8 cellular contexts compared by ENCODE assay signal in the genomic region with DNA sequence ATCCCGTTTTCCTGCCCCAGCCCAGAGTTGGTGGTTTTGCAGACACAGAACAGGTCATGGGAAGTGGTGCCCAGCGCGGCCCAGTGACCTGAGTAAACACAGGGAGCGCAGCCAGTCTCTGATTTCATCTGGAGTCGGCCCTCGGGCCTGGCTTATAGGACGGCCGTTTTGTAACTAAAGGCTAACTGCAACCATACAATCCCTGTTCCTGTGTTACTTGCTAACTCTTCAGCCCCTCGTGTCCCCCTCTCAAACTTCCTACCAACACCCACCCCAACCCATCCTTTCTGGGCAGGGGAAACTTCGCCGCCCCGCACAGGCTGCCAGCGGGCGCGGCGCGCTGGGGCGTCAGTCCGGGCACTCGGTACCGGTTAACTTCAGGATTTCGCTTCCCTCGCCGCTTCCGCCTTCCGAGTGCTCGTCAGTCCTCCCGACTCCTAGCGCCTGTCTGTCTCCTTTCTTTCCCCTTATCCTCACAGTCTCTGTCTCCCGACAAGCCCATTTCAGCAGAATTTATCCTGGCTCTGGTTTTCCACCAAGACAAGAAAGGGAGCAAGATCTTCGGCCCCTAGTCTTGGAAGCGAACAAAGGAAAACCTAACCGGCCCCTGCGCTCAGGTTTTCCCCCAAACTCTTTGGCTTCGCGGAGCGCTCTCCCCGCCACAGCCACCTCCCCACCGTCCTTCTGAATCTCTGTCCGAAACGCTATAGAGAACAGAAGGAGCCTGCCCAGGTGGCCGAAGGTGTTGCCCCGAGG. TPM values are rescaled to one million over a fixed set of nuclear protein-coding genes. Genes with fewer than 3 reads are reported as not detected.
DNase-seq lines count a peak whose midpoint lies in the region; ATAC-seq and TF ChIP-seq lines count a peak whose summit lies in the region.

No MANE protein-coding gene starts in this region.

- DNase-seq in Daoy (ENCODE audit: low read depth): peak; percentile 85
- DNase-seq in LHCN-M2 (ENCODE audit: low read depth): peak; percentile 85
- DNase-seq in amniotic stem cell (lab: John Stamatoyannopoulos, UW): peak; percentile 36
- peak; percentile 78 to 86 (median 85) for DNase-seq in right lobe of liver
- no peak for DNase-seq in cerebellar cortex (ENCODE audit: low spot score)
- DNase-seq in C1 segment of cervical spinal cord (lab: John Stamatoyannopoulos, UW): no peak

- peak overlapping the region in 2 of 3 donors; percentile 7 to 26 for H3K4me3 ChIP-seq in right lobe of liver

- no peaks in the 10 kb centered on the region for H3K9me3 ChIP-seq in right lobe of liver

- 5% methylated on average over 40 of the region's 43 CpGs for WGBS in right lobe of liver (ENCODE audit: insufficient coverage, low coverage, low lambda C conversion rate, missing lambda C conversion rate)

- ATAC-seq in right lobe of liver (peak; percentile 87 to 90 (median 88)), HG02884 (IDR thresholded peaks at IDR 0.05; ENCODE audit: unreplicated experiment) (no peak), GM19023 (IDR thresholded peaks at IDR 0.05; ENCODE audit: unreplicated experiment) (no peak)

- no peaks in the 10 kb centered on the region for H3K36me3 ChIP-seq in right lobe of liver

- intact Hi-C loops in right lobe of liver (cut with DNase I): no loop called here

- no peak overlapping the region for H3K27ac ChIP-seq in right lobe of liver

- no peak for TF ChIP-seq CTCF in right lobe of liver (IDR thresholded peaks at IDR 0.05)

- peaks cover 28 to 76% of the 10 kb centered on the region in 2 donors for H3K27me3 ChIP-seq in right lobe of liver

- TF ChIP-seq POLR2A in right lobe of liver (IDR thresholded peaks at IDR 0.05): no peak

- peaks cover 0 to 54% (median 3%) of the 10 kb centered on the region in 4 donors for H3K4me1 ChIP-seq in right lobe of liver

RNA-seq across cellular contexts. Expression of a gene that starts 2.0 kb away (rescaled TPM):
- 14.9 and 15.1 TPM in 2 replicates for total RNA-seq in Daoy (2014; rRNA removed; shearing (Covaris generic))
- total RNA-seq in LHCN-M2 (2014; rRNA removed): 156 and 183 TPM in 2 replicates
- polyA plus RNA-seq in LHCN-M2 (2012): 68.4 TPM
- total RNA-seq in right lobe of liver: not detected

Comparison
In these comparisons a context has a peak if more than half of its experiments do, and no peak if none do; other contexts are left out.
1. DNase-seq: peak in Daoy (single experiment), LHCN-M2 (single experiment), amniotic stem cell (single experiment) and right lobe of liver (3 of 3); none in cerebellar cortex (single experiment) and C1 segment of cervical spinal cord (0 of 14).
2. ATAC-seq: peak in right lobe of liver (4 of 4); none in HG02884 (single experiment) and GM19023 (single experiment).
3. RNA of a gene that starts 2.0 kb away (total RNA-seq): 156 to 183 TPM in LHCN-M2 and 14.9 to 15.1 TPM in Daoy; not detected in right lobe of liver; every median in the first group is over 10 times any median in the second.